ENCODE assay signal across 1 cellular context in genomic region chr1:27071049-27071416, GRCh38.
TF ChIP-seq lines count a peak whose summit lies in the region.

No MANE protein-coding gene starts in this region.

TF ChIP-seq in H1, 55 proteins besides CTCF, POLR2A, EP300 and RAD21 (continued from another document):
- TF ChIP-seq CHD7 (IDR thresholded peaks at IDR 0.05; ENCODE audit: insufficient replicate concordance, low read length) (no peak), YY1 (IDR thresholded peaks at IDR 0.05; ENCODE audit: low read depth, low read length) (no peak), GTF2F1 (IDR thresholded peaks at IDR 0.05; ENCODE audit: borderline replicate concordance, low read depth, low read length) (no peak), SIX5 (IDR thresholded peaks at IDR 0.05; ENCODE audit: low read depth, low read length) (no peak), CBX5 (IDR thresholded peaks at IDR 0.05; ENCODE audit: low read depth, low read length) (no peak), CHD2 (IDR thresholded peaks at IDR 0.05; ENCODE audit: low read length) (no peak), SUZ12 (IDR thresholded peaks at IDR 0.05; ENCODE audit: low read length) (no peak), FOSL1 (IDR thresholded peaks at IDR 0.05; ENCODE audit: insufficient read depth, low read depth, low read length) (no peak)
